ENCODE assay signal across 28 cellular contexts in genomic region chr21:35444391-35444790, GRCh38.
"Had no signal": no experiment of that assay in that cellular context is flagged by ENCODE, and none has a peak within 500 bp of the region (broad histone marks: within the 10 kb centered on the region; RNA-seq: fewer than 3 reads in every experiment).

No MANE protein-coding gene starts in this region.

- H3K4me3 ChIP-seq: coronary artery, dorsolateral prefrontal cortex, esophagus muscularis mucosa, esophagus squamous epithelium, gastrocnemius medialis, gastroesophageal sphincter, heart left ventricle, heart right ventricle, hepatocyte had no signal

- DNase-seq: cortex of kidney; dermis blood vessel endothelial cell; dorsolateral prefrontal cortex; effector CD4-positive, alpha-beta T cell; effector CD8-positive, alpha-beta T cell; effector memory CD4-positive, alpha-beta T cell; effector memory CD8-positive, alpha-beta T cell; endodermal cell; erythroblast; esophagus squamous epithelium; foreskin fibroblast; foreskin keratinocyte; foreskin melanocyte; gastrocnemius medialis; glutamatergic neuron; head of caudate nucleus; heart left ventricle; heart right ventricle; hippocampal formation had no signal

- H3K36me3 ChIP-seq: esophagus muscularis mucosa, esophagus squamous epithelium, gastrocnemius medialis, gastroesophageal sphincter, heart left ventricle, heart right ventricle had no signal

- H3K9me3 ChIP-seq: esophagus muscularis mucosa, esophagus squamous epithelium, gastrocnemius medialis, gastroesophageal sphincter, heart left ventricle, heart right ventricle had no signal

- H3K4me1 Mint-ChIP-seq: endodermal cell had no signal

- H3K4me2 ChIP-seq: hepatocyte had no signal

- H2AFZ ChIP-seq: hepatocyte had no signal

- FAIRE-seq: endometrium, frontal cortex had no signal

- H3K4me3 Mint-ChIP-seq: dendritic cell treated with granulocyte-macrophage colony-stimulating factor and Interleukin-4, amounts not matched to agents 40 ng/mL and 50 ng/mL, for 4 days; effector memory CD8-positive, alpha-beta T cell; endodermal cell had no signal

- H3K9me3 Mint-ChIP-seq: dendritic cell treated with granulocyte-macrophage colony-stimulating factor and Interleukin-4, amounts not matched to agents 40 ng/mL and 50 ng/mL, for 4 days; effector memory CD8-positive, alpha-beta T cell had no signal

- H3K27ac ChIP-seq: coronary artery, dorsolateral prefrontal cortex, epithelial cell of prostate, esophagus muscularis mucosa, esophagus squamous epithelium, foreskin keratinocyte, gastrocnemius medialis, gastroesophageal sphincter, heart left ventricle, heart right ventricle, hepatocyte had no signal

- H3K4me1 ChIP-seq: esophagus muscularis mucosa, foreskin keratinocyte, gastrocnemius medialis, gastroesophageal sphincter had no signal

- ATAC-seq: effector memory CD8-positive, alpha-beta T cell; esophagus mucosa; foreskin keratinocyte; gastrocnemius medialis; gastroesophageal sphincter; heart left ventricle; heart right ventricle had no signal

- H3K27me3 ChIP-seq: foreskin keratinocyte, gastrocnemius medialis, gastroesophageal sphincter, hepatocyte had no signal

- H3K79me2 ChIP-seq: hepatocyte had no signal

- H3K27ac Mint-ChIP-seq: dendritic cell treated with granulocyte-macrophage colony-stimulating factor and Interleukin-4, amounts not matched to agents 40 ng/mL and 50 ng/mL, for 4 days; effector memory CD8-positive, alpha-beta T cell; endodermal cell had no signal
